10 cellular contexts compared by ENCODE assay signal in genomic region chr6:54992789-54993188, GRCh38.
A peak's percentile ranks its signal among the peaks of the same experiment; 100 is the strongest.
DNase-seq lines count a peak whose midpoint lies in the region; ATAC-seq, FAIRE-seq and TF ChIP-seq lines count a peak whose summit lies in the region.
"Had no signal": no experiment of that assay in that cellular context is flagged by ENCODE, and none has a peak within 500 bp of the region (broad histone marks: within the 10 kb centered on the region; RNA-seq: fewer than 3 reads in every experiment).

No MANE protein-coding gene starts in this region.

- H4K8ac ChIP-seq in H1 (ENCODE audit: extremely low read depth, insufficient read depth, low read length), result no peak overlapping the region

- H3K4me3 Mint-ChIP-seq in CD4-positive, alpha-beta memory T cell, result no peak overlapping the region
- H3K4me3 Mint-ChIP-seq: CD4-positive, alpha-beta T cell had no signal

- ATAC-seq in GM19351 (IDR thresholded peaks at IDR 0.05; ENCODE audit: unreplicated experiment), result peak; percentile 81

- no peak overlapping the region for H2BK20ac ChIP-seq in H1 (ENCODE audit: low read length)

- CTCF ChIA-PET in H1 (lab: Charles Lee; ENCODE audit: partially characterized antibody), result interaction anchor here (0.8 to 3.9 kb wide), 16 partner anchors 9 to 1611 kb away, joined by 3 to 25 read pairs (median 4); no protein-coding TSS in a partner anchor
- CTCF ChIA-PET in CD4-positive, alpha-beta memory T cell (lab: Charles Lee; ENCODE audit: partially characterized antibody), result interaction anchor here (1.5 kb wide), 1 partner anchor 98 kb away, joined by 3 read pairs; no protein-coding TSS in a partner anchor

- H3K4ac ChIP-seq in H1 (replicated peaks; ENCODE audit: insufficient read length, low read depth, low read length), result no peak overlapping the region

- no peak overlapping the region for H2BK5ac ChIP-seq in H1 (ENCODE audit: low read depth, low read length)

- TF ChIP-seq CTCF in H1 (IDR thresholded peaks at IDR 0.05; ENCODE audit: control extremely low read depth in 1 of 3, insufficient read depth in 1 of 3, low read depth in 1 of 3, low read length in 3 of 3), result peak in 2 of 3 experiments; percentile 51 to 70; a peak in 3 of 4 replicates
- TF ChIP-seq CTCF in uterus (IDR thresholded peaks at IDR 0.05), result no peak

- no peaks in the 10 kb centered on the region for H3K27me3 Mint-ChIP-seq in CD4-positive, alpha-beta memory T cell
- H3K27me3 Mint-ChIP-seq: CD4-positive, alpha-beta T cell had no signal

- no peak overlapping the region for H4K5ac ChIP-seq in H1 (ENCODE audit: insufficient read length, low read depth, low read length)

- peak; percentile 17 for DNase-seq in A172 (ENCODE audit: low spot score)
- DNase-seq in M059J (ENCODE audit: low read depth), result peak; percentile 12
- no peak for DNase-seq in H1 (ENCODE audit: low read depth in 1 of 2, low spot score in 2 of 2)
- DNase-seq in NCI-H524 treated with DMSO at 0.1 percent for 48 hours (lab: John Stamatoyannopoulos, UW), result no peak
- DNase-seq in SKM-1 (lab: John Stamatoyannopoulos, UW; ENCODE audit: unreplicated experiment), result no peak
- no peak for DNase-seq in uterus
- DNase-seq in CD4-positive, alpha-beta memory T cell, result no peak
- DNase-seq: CD4-positive, alpha-beta T cell had no signal

- no peak overlapping the region for H3K18ac ChIP-seq in H1 (ENCODE audit: extremely low read depth, low read length)

- H4K20me1 ChIP-seq in H1 (replicated peaks in 1 of 2; ENCODE audit: control insufficient read depth in 1 of 2, insufficient read depth in 2 of 2, low read length in 2 of 2), result no peaks in the 10 kb centered on the region

- H3K79me2 ChIP-seq in H1 (ENCODE audit: control insufficient read depth in 1 of 2, insufficient read depth in 2 of 2, low read length in 2 of 2), result no peaks in the 10 kb centered on the region

- H3K36me3 ChIP-seq in H1 (ENCODE audit: control insufficient read depth in 2 of 4, insufficient read depth in 4 of 4, low read length in 3 of 4), result no peaks in the 10 kb centered on the region
- H3K36me3 ChIP-seq in uterus, result no peaks in the 10 kb centered on the region
- no peaks in the 10 kb centered on the region for H3K36me3 ChIP-seq in CD4-positive, alpha-beta memory T cell (ENCODE audit: insufficient read depth, low read length)

- H3K14ac ChIP-seq in H1 (ENCODE audit: insufficient read length), result no peak overlapping the region

- H3K4me1 ChIP-seq in H1 (replicated peaks in 1 of 4; ENCODE audit: control insufficient read depth in 3 of 4, insufficient read depth in 4 of 4, low read length in 3 of 4) (no peaks in the 10 kb centered on the region), uterus (no peaks in the 10 kb centered on the region)
- no peaks in the 10 kb centered on the region for H3K4me1 ChIP-seq in CD4-positive, alpha-beta memory T cell (ENCODE audit: insufficient read depth, low read length)

- H3K23ac ChIP-seq in H1 (ENCODE audit: insufficient read length), result no peak overlapping the region

- H3K9me3 Mint-ChIP-seq in CD4-positive, alpha-beta memory T cell, result peaks cover 0 to 24% (median 8%) of the 10 kb centered on the region in 8 donors

- H3K27ac Mint-ChIP-seq in CD4-positive, alpha-beta memory T cell, result no peak overlapping the region
- H3K27ac Mint-ChIP-seq: CD4-positive, alpha-beta T cell had no signal

- POLR2A ChIA-PET in H1 (lab: Charles Lee; ENCODE audit: partially characterized antibody), result no interaction called here
- POLR2A ChIA-PET in CD4-positive, alpha-beta memory T cell (lab: Charles Lee; ENCODE audit: partially characterized antibody), result no interaction called here

- H2BK12ac ChIP-seq in H1 (ENCODE audit: low read depth, low read length), result no peak overlapping the region

- H2AFZ ChIP-seq in H1 (ENCODE audit: low read length), result peak overlapping the region; percentile 98; the same call in 1 of the 2 replicates

- no peak overlapping the region for H4K91ac ChIP-seq in H1 (replicated peaks; ENCODE audit: insufficient read length, low read length)

- no peak for TF ChIP-seq EP300 in H1 (IDR thresholded peaks at IDR 0.05; ENCODE audit: borderline replicate concordance in 1 of 2, low read depth in 2 of 2, low read length in 2 of 2)

- H3K56ac ChIP-seq in H1 (replicated peaks; ENCODE audit: insufficient read length, low read depth, low read length), result no peak overlapping the region

- intact Hi-C loops in uterus (cut with DNase I; ENCODE audit: low total_unique reads), result no loop called here
- intact Hi-C loops in CD4-positive, alpha-beta memory T cell (cut with micrococcal nuclease), result no loop called here

- peak; percentile 68 for FAIRE-seq in H1 (lab: Jason Lieb, UNC)
- FAIRE-seq: endometrium had no signal

- H2AK5ac ChIP-seq in H1 (ENCODE audit: low read depth, low read length), result no peak overlapping the region

- TF ChIP-seq POLR2A in H1 (IDR thresholded peaks at IDR 0.05; ENCODE audit: control extremely low read depth in 1 of 2, low read depth in 2 of 2, low read length in 2 of 2) (no peak), uterus (IDR thresholded peaks at IDR 0.05) (no peak)

- no peaks in the 10 kb centered on the region for H3K4me1 Mint-ChIP-seq in CD4-positive, alpha-beta memory T cell

- H2BK15ac ChIP-seq in H1 (ENCODE audit: low read length), result no peak overlapping the region

- no peaks in the 10 kb centered on the region for H3K23me2 ChIP-seq in H1 (ENCODE audit: low read depth, low read length)

- H3K4me3 ChIP-seq in H1 (ENCODE audit: extremely low read depth in 1 of 4, insufficient read depth in 2 of 4, low read depth in 3 of 4, low read length in 4 of 4) (no peak overlapping the region), uterus (no peak overlapping the region)
- H3K4me3 ChIP-seq in CD4-positive, alpha-beta memory T cell (ENCODE audit: low read length in 2 of 2), result no peak overlapping the region

- H3K9ac ChIP-seq in H1 (replicated peaks in 1 of 4; ENCODE audit: extremely low read depth in 1 of 4, low read depth in 3 of 4, low read length in 3 of 4), result no peak overlapping the region

- no peak overlapping the region for H2BK120ac ChIP-seq in H1 (replicated peaks; ENCODE audit: low read depth, low read length)

- H3K27me3 ChIP-seq in H1 (replicated peaks in 1 of 4; ENCODE audit: control insufficient read depth in 3 of 4, extremely low read depth in 1 of 4, insufficient read depth in 3 of 4, low read length in 3 of 4) (no peaks in the 10 kb centered on the region), uterus (no peaks in the 10 kb centered on the region)
- no peaks in the 10 kb centered on the region for H3K27me3 ChIP-seq in CD4-positive, alpha-beta memory T cell (ENCODE audit: insufficient read depth, low read length)

- H3K9me3 ChIP-seq in H1 (ENCODE audit: insufficient read depth in 2 of 2, low read depth in 1 of 2, low read length in 1 of 2) (no peaks in the 10 kb centered on the region), uterus (no peaks in the 10 kb centered on the region)
- no peaks in the 10 kb centered on the region for H3K9me3 ChIP-seq in CD4-positive, alpha-beta memory T cell (ENCODE audit: control insufficient read depth in 1 of 2, low read length in 2 of 2)

- no peak overlapping the region for H3K4me2 ChIP-seq in H1 (ENCODE audit: insufficient read depth in 1 of 2, low read depth in 2 of 2, low read length in 2 of 2)

- peak; percentile 76 to 77 for TF ChIP-seq RAD21 in H1 (IDR thresholded peaks at IDR 0.05 in 1 of 2, conservative IDR thresholded peaks at IDR 0.05 in 1 of 2; ENCODE audit: low read depth in 2 of 2, low read length in 2 of 2)

- H3K36me3 Mint-ChIP-seq in CD4-positive, alpha-beta memory T cell, result no peaks in the 10 kb centered on the region

- no peaks in the 10 kb centered on the region for H3K79me1 ChIP-seq in H1 (ENCODE audit: low read depth, low read length)

- no peak overlapping the region for H3K27ac ChIP-seq in H1 (ENCODE audit: low read depth, low read length)
- no peak overlapping the region for H3K27ac ChIP-seq in uterus
- H3K27ac ChIP-seq in CD4-positive, alpha-beta memory T cell (ENCODE audit: low read depth, low read length), result no peak overlapping the region

TF ChIP-seq in H1, 55 proteins besides CTCF, POLR2A, EP300 and RAD21:
- TF ChIP-seq SP2 (IDR thresholded peaks at IDR 0.05; ENCODE audit: low read length), result peak; percentile 3; the same call in 1 of the 2 replicates
- TF ChIP-seq CEBPB (IDR thresholded peaks at IDR 0.05; ENCODE audit: low read depth, low read length), result no peak

Comparison
In these comparisons a context has a peak if more than half of its experiments do, and no peak if none do; other contexts are left out.
1. DNase-seq: peak in A172 (single experiment) and M059J (single experiment); none in H1 (0 of 2), NCI-H524 treated with DMSO at 0.1 percent for 48 hours (single experiment), SKM-1 (single experiment), uterus (0 of 2) and CD4-positive, alpha-beta memory T cell (0 of 5).
2. CTCF ChIP-seq: peak in H1 (2 of 3); none in uterus (0 of 4).